1 cellular context compared by ENCODE assay signal in the genomic region with DNA sequence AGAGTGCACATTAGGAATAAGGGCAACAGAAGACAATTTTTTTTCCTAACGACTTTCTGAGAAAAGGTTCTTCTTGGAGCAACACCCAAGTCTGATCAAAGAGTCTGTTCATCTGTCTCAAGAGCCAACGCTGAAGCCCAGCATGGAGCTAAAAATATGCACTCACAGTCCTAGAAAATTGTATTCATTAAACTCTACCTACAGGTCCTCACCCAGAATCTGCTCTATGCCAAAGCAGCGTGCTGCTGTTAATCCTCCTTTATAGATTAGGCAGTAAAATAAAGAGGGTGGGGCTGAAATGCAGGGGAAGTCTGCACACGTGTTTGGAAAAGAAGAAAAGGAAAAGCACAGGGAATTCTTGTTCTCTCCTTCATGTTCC.
TF ChIP-seq lines count a peak whose summit lies in the region.

No MANE protein-coding gene starts in this region.

TF ChIP-seq in GM23338, 12 proteins besides CTCF, POLR2A, EP300 and RAD21 (continued from another document):
- TF ChIP-seq JUNB (IDR thresholded peaks at IDR 0.05; ENCODE audit: unreplicated experiment) (no peak), CREB1 (CRISPR knock-in tag; IDR thresholded peaks at IDR 0.05; ENCODE audit: low read depth) (no peak)
